Comparison of ENCODE assay signal across 8 cellular contexts in genomic region chrX:63784902-63785692, GRCh38. TPM values are rescaled to one million over a fixed set of nuclear protein-coding genes. Genes with fewer than 3 reads are reported as not detected.
DNase-seq lines count a peak whose midpoint lies in the region; ATAC-seq, FAIRE-seq and TF ChIP-seq lines count a peak whose summit lies in the region.

Gene ARHGEF9, minus strand, starts transcription at chrX:63785214. Its CDS starts 69 bp downstream, at chrX:63785145.

- no peak within 1 kb of the TSS for H3K14ac ChIP-seq in H1 (ENCODE audit: insufficient read length)

- peak within 1 kb of the TSS; percentile 96 for H3K18ac ChIP-seq in H1 (ENCODE audit: extremely low read depth, low read length)

- no peak within 1 kb of the TSS for H3K27ac ChIP-seq in PC-9
- peak within 1 kb of the TSS; percentile 87 for H3K27ac ChIP-seq in H1 (ENCODE audit: low read depth, low read length)
- H3K27ac ChIP-seq in tibial nerve: no peak within 1 kb of the TSS

- no peaks in the 10 kb centered on the region for H3K4me1 ChIP-seq in PC-9 (replicated peaks; ENCODE audit: insufficient read depth)
- H3K4me1 ChIP-seq in H1 (replicated peaks in 1 of 4; ENCODE audit: control insufficient read depth in 3 of 4, insufficient read depth in 4 of 4, low read length in 3 of 4): peaks cover 0 to 7% (median 0%) of the 10 kb centered on the region in 4 experiments; a peak in 2 of 7 replicates
- no peaks in the 10 kb centered on the region for H3K4me1 ChIP-seq in tibial nerve

- TF ChIP-seq CTCF in PC-9 (conservative IDR thresholded peaks at IDR 0.05) (no peak), H1 (IDR thresholded peaks at IDR 0.05; ENCODE audit: control extremely low read depth in 1 of 3, insufficient read depth in 1 of 3, low read depth in 1 of 3, low read length in 3 of 3) (no peak), tibial nerve (IDR thresholded peaks at IDR 0.05) (no peak)

- ATAC-seq in GM18868 (IDR thresholded peaks at IDR 0.05; ENCODE audit: unreplicated experiment): peak; percentile 64
- no peak for ATAC-seq in GM19455 (IDR thresholded peaks at IDR 0.05; ENCODE audit: unreplicated experiment)
- no peak for ATAC-seq in GM18858 (IDR thresholded peaks at IDR 0.05; ENCODE audit: unreplicated experiment)
- ATAC-seq in GM18873 (IDR thresholded peaks at IDR 0.05; ENCODE audit: low FRiP score, unreplicated experiment): no peak

- H4K5ac ChIP-seq in H1 (ENCODE audit: insufficient read length, low read depth, low read length): peak within 1 kb of the TSS; percentile 88

- TF ChIP-seq RAD21 in H1 (IDR thresholded peaks at IDR 0.05 in 1 of 2, conservative IDR thresholded peaks at IDR 0.05 in 1 of 2; ENCODE audit: low read depth in 2 of 2, low read length in 2 of 2): 0 out of 4 replicates have a peak, but pooled peaks of 1 of the 2 experiments have one; percentile 5

- H3K9me3 ChIP-seq in PC-9 (ENCODE audit: insufficient read depth, low read depth) (no peaks in the 10 kb centered on the region), H1 (ENCODE audit: insufficient read depth in 2 of 2, low read depth in 1 of 2, low read length in 1 of 2) (no peaks in the 10 kb centered on the region), tibial nerve (no peaks in the 10 kb centered on the region)

- no peaks in the 10 kb centered on the region for H3K79me2 ChIP-seq in PC-9 (ENCODE audit: low read depth)
- H3K79me2 ChIP-seq in H1 (ENCODE audit: control insufficient read depth in 1 of 2, insufficient read depth in 2 of 2, low read length in 2 of 2): peaks cover 0 to 42% of the 10 kb centered on the region in 2 experiments; a peak in 2 of 4 replicates

- CTCF ChIA-PET in PC-9 (lab: Charles Lee) (no interaction called here), H1 (lab: Charles Lee; ENCODE audit: partially characterized antibody) (no interaction called here)

- intact Hi-C loops in PC-9 (cut with micrococcal nuclease; ENCODE audit: unreplicated experiment): no loop called here

- DNase-seq in PC-9 (no peak), H1 (ENCODE audit: low read depth in 1 of 2, low spot score in 2 of 2) (peak; percentile 34 to 71), mesenteric fat pad (ENCODE audit: low spot score) (no peak), tibial nerve (ENCODE audit: low spot score in 2 of 2) (peak in 1 of 2 donors; percentile 4)

- H3K36me3 ChIP-seq in PC-9 (ENCODE audit: low read depth) (no peaks in the 10 kb centered on the region), H1 (ENCODE audit: control insufficient read depth in 2 of 4, insufficient read depth in 4 of 4, low read length in 3 of 4) (peaks cover 0 to 8% (median 2%) of the 10 kb centered on the region in 4 experiments; a peak in 2 of 8 replicates), tibial nerve (no peaks in the 10 kb centered on the region)

- no peak within 1 kb of the TSS for H3K4me2 ChIP-seq in PC-9
- peak within 1 kb of the TSS; percentile 84 to 92 for H3K4me2 ChIP-seq in H1 (ENCODE audit: insufficient read depth in 1 of 2, low read depth in 2 of 2, low read length in 2 of 2)

- no peak for TF ChIP-seq EP300 in H1 (IDR thresholded peaks at IDR 0.05; ENCODE audit: borderline replicate concordance in 1 of 2, low read depth in 2 of 2, low read length in 2 of 2)
- no peak for TF ChIP-seq EP300 in tibial nerve (IDR thresholded peaks at IDR 0.05)

- H4K91ac ChIP-seq in H1 (replicated peaks; ENCODE audit: insufficient read length, low read length): peak within 1 kb of the TSS; percentile 81

- no peaks in the 10 kb centered on the region; the same call in 1 of the 2 replicates for H3K79me1 ChIP-seq in H1 (ENCODE audit: low read depth, low read length)

- H2BK12ac ChIP-seq in H1 (ENCODE audit: low read depth, low read length): no peak within 1 kb of the TSS

- H2AFZ ChIP-seq in PC-9: no peak within 1 kb of the TSS
- H2AFZ ChIP-seq in H1 (ENCODE audit: low read length): no peak within 1 kb of the TSS

- H4K20me1 ChIP-seq in PC-9 (ENCODE audit: insufficient read depth) (no peaks in the 10 kb centered on the region), H1 (replicated peaks in 1 of 2; ENCODE audit: control insufficient read depth in 1 of 2, insufficient read depth in 2 of 2, low read length in 2 of 2) (no peaks in the 10 kb centered on the region)

- H3K23ac ChIP-seq in H1 (ENCODE audit: insufficient read length): no peak within 1 kb of the TSS

- TF ChIP-seq POLR2A in H1 (IDR thresholded peaks at IDR 0.05; ENCODE audit: control extremely low read depth in 1 of 2, low read depth in 2 of 2, low read length in 2 of 2): peak in 1 of 2 experiments; percentile 60; a peak in 1 of 3 replicates
- TF ChIP-seq POLR2A in tibial nerve (IDR thresholded peaks at IDR 0.05): no peak

- peak within 1 kb of the TSS; percentile 85 for H2BK5ac ChIP-seq in H1 (ENCODE audit: low read depth, low read length)

- no peaks in the 10 kb centered on the region for H3K23me2 ChIP-seq in H1 (ENCODE audit: low read depth, low read length)

- no peak within 1 kb of the TSS for H2BK15ac ChIP-seq in H1 (ENCODE audit: low read length)

- peak; percentile 52 for FAIRE-seq in H1 (lab: Jason Lieb, UNC)

- H2BK120ac ChIP-seq in H1 (replicated peaks; ENCODE audit: low read depth, low read length): peak within 1 kb of the TSS; percentile 87

- H2BK20ac ChIP-seq in H1 (ENCODE audit: low read length): no peak within 1 kb of the TSS

- no peaks in the 10 kb centered on the region for H3K9me2 ChIP-seq in PC-9 (ENCODE audit: insufficient read depth)

- WGBS in H1 (ENCODE audit: extremely low coverage in 1 of 2, insufficient coverage in 1 of 2, insufficient read length in 1 of 2, insufficient replicate concordance in 2 of 2, low coverage in 1 of 2, low lambda C conversion rate in 2 of 2, missing lambda C conversion rate in 1 of 2), 2 experiments: 3% methylated on average over 6 of the region's 30 CpGs; no CpG with 5 or more reads in 1 of the 2 experiments
- WGBS in tibial nerve, 2 donors: 4 to 44% methylated on average over 4 to 30 of the region's 30 CpGs

- peak within 1 kb of the TSS; percentile 79 for H4K8ac ChIP-seq in H1 (ENCODE audit: extremely low read depth, insufficient read depth, low read length)

- no peak within 1 kb of the TSS for H2AK5ac ChIP-seq in H1 (ENCODE audit: low read depth, low read length)

- H3K9ac ChIP-seq in H1 (replicated peaks in 1 of 4; ENCODE audit: extremely low read depth in 1 of 4, low read depth in 3 of 4, low read length in 3 of 4): peak within 1 kb of the TSS; percentile 61 to 93 (median 82)

- no TSS peak for BruUV-seq in PC-9 (replicated peaks; lab: Mats Ljungman, UMichigan)

- H3K27me3 ChIP-seq in PC-9 (ENCODE audit: insufficient read depth, low read depth) (no peaks in the 10 kb centered on the region), H1 (replicated peaks in 1 of 4; ENCODE audit: control insufficient read depth in 3 of 4, extremely low read depth in 1 of 4, insufficient read depth in 3 of 4, low read length in 3 of 4) (no peaks in the 10 kb centered on the region), tibial nerve (no peaks in the 10 kb centered on the region)

- POLR2A ChIA-PET in PC-9 (lab: Charles Lee; ENCODE audit: unreplicated experiment) (no interaction called here), H1 (lab: Charles Lee; ENCODE audit: partially characterized antibody) (interaction anchor here (0.8 to 2.0 kb wide), 9 partner anchors 8 to 63 kb away, joined by 3 to 12 read pairs (median 4); a partner anchor contains a TSS)

- H3K4me3 ChIP-seq in PC-9: no peak within 1 kb of the TSS
- H3K4me3 ChIP-seq in H1 (ENCODE audit: extremely low read depth in 1 of 4, insufficient read depth in 2 of 4, low read depth in 3 of 4, low read length in 4 of 4): peak within 1 kb of the TSS; percentile 54 to 77 (median 70)
- peak within 1 kb of the TSS; percentile 21 to 52 (median 40) for H3K4me3 ChIP-seq in tibial nerve

- no peaks in the 10 kb centered on the region for H3F3A ChIP-seq in PC-9 (ENCODE audit: insufficient read depth, low read depth)

- no peak within 1 kb of the TSS for H3K4ac ChIP-seq in H1 (replicated peaks; ENCODE audit: insufficient read length, low read depth, low read length)

- peak within 1 kb of the TSS; percentile 82 for H3K56ac ChIP-seq in H1 (replicated peaks; ENCODE audit: insufficient read length, low read depth, low read length)

TF ChIP-seq in H1, 55 proteins besides CTCF, POLR2A, EP300 and RAD21 (continues in another document):
- TF ChIP-seq KDM1A (IDR thresholded peaks at IDR 0.05; ENCODE audit: borderline replicate concordance, low read length) (no peak), CHD1 (IDR thresholded peaks at IDR 0.05; ENCODE audit: low read depth, low read length) (no peak), SIRT6 (IDR thresholded peaks at IDR 0.05; ENCODE audit: low read length) (no peak), KDM5A (IDR thresholded peaks at IDR 0.05; ENCODE audit: low read length) (no peak), CREB1 (IDR thresholded peaks at IDR 0.05) (no peak), HDAC2 (IDR thresholded peaks at IDR 0.05; ENCODE audit: borderline replicate concordance in 1 of 2, low read depth in 2 of 2, low read length in 2 of 2) (no peak), SIN3A (conservative IDR thresholded peaks at IDR 0.05 in 1 of 2, IDR thresholded peaks at IDR 0.05 in 1 of 2; ENCODE audit: low read depth in 1 of 2, low read length in 2 of 2) (0 out of 4 replicates have a peak, but pooled peaks of 1 of the 2 experiments have one; percentile 17), BRCA1 (IDR thresholded peaks at IDR 0.05; ENCODE audit: low read depth, low read length) (no peak), CHD2 (IDR thresholded peaks at IDR 0.05; ENCODE audit: low read length) (no peak), NRF1 (IDR thresholded peaks at IDR 0.05; ENCODE audit: low read depth, low read length) (no peak), BCL11A (IDR thresholded peaks at IDR 0.05; ENCODE audit: low read depth in 2 of 2, low read length in 2 of 2) (no peak), MAX (IDR thresholded peaks at IDR 0.05) (no peak; the same call in 1 of the 2 replicates), SP4 (IDR thresholded peaks at IDR 0.05; ENCODE audit: low read length) (no peak), RBBP5 (IDR thresholded peaks at IDR 0.05; ENCODE audit: borderline replicate concordance, low read depth, low read length) (peak; percentile 70; the same call in 1 of the 2 replicates)

RNA-seq across cellular contexts. Expression of gene ARHGEF9, which starts in this region (rescaled TPM):
- total RNA-seq in PC-9 (2021) (17.4 and 23.4 TPM in 2 replicates), mesenteric fat pad (14.8 TPM), tibial nerve (10 to 100 TPM; 19.5 to 32.7 (median 25.9) TPM)
- 28.7 and 37.1 TPM in 2 replicates for total RNA-seq in H1 (2021; fragmentation: NEBNext Ultra II Directional; extraction: Animal tissue kit (Norgen Biotek cat#: 25700))
- 27.3 and 31.8 TPM in 2 replicates for polyA plus RNA-seq in H1 (2011; rRNA removed)
- 38.8 TPM for polyA plus RNA-seq in H1 (2011; cell fraction: cytosol; rRNA removed)
- 36.6 TPM for polyA plus RNA-seq in H1 (2011; cell fraction: nucleus; rRNA removed)
- 39.1 to 45.2 TPM (median 41.4 TPM) in 4 replicates for polyA plus RNA-seq in H1 (2012, experiment 1 of 2)
- 15.0 TPM for polyA plus RNA-seq in H1 (2012, experiment 2 of 2)
- polyA plus RNA-seq in H1 (2013, experiment 1 of 2): 25.8 TPM
- 25.2 TPM for polyA plus RNA-seq in H1 (2013, experiment 2 of 2)
- polyA minus RNA-seq in H1 (2011; rRNA and poly(A)+ RNA removed): 39.6 and 49.6 TPM in 2 replicates
- 21.1 TPM for polyA minus RNA-seq in H1 (2011; cell fraction: cytosol; rRNA and poly(A)+ RNA removed)
- polyA minus RNA-seq in H1 (2011; cell fraction: nucleus; rRNA and poly(A)+ RNA removed): 41.3 TPM

Comparison
In these comparisons a context has a peak if more than half of its experiments do, and no peak if none do; other contexts are left out.
1. DNase-seq: peak in H1 (2 of 2); none in PC-9 (0 of 2) and mesenteric fat pad (single experiment).